Comparison of ENCODE assay signal across 8 cellular contexts in the genomic region with DNA sequence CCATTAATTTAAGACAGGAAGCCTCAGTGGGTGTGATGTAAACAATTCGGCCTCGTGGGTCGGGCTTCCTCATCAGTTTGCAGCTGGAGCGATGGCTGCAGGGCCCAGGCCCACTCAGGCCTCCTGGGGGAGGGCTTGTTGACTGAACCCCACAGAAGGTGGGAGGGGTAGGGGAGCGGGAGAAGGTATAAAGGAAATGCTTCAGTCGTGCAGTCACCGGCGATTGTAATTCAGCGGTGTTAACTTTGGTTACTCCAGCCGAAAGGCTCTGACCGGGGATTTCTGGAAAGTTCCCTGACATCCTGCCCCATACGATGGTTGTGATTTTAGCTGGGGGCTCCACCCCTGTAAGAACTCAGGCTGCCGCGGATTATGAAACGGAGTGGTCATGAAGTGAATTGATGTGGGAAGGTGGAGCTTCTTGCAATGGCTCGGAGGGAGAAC.
DNase-seq lines count a peak whose midpoint lies in the region; ATAC-seq lines count a peak whose summit lies in the region.

No MANE protein-coding gene starts in this region.

- peaks cover 2% of the 10 kb centered on the region for H3K36me3 Mint-ChIP-seq in central memory CD8-positive, alpha-beta T cell (ENCODE audit: insufficient read depth)

- peak; percentile 13 for DNase-seq in stimulated activated CD4-positive, alpha-beta T cell treated with anti-CD3 and anti-CD28 coated beads, Interleukin-15, amount 100 ng/mL, for 24 hours
- no peak for DNase-seq in stimulated activated CD4-positive, alpha-beta T cell treated with anti-CD3 and anti-CD28 coated beads, Interleukin-4, amount 100 ng/mL, for 24 hours
- no peak for DNase-seq in central memory CD8-positive, alpha-beta T cell (ENCODE audit: low spot score in 2 of 2)
- peak; percentile 80 for DNase-seq in kidney glomerular epithelial cell (lab: John Stamatoyannopoulos, UW)
- DNase-seq in cortex of kidney (lab: John Stamatoyannopoulos, UW), result no peak
- no peak for DNase-seq in effector CD8-positive, alpha-beta T cell (lab: John Stamatoyannopoulos, UW)
- no peak for DNase-seq in UCSD-AML1 (lab: John Stamatoyannopoulos, UW; ENCODE audit: unreplicated experiment)

- no peak for ATAC-seq in central memory CD8-positive, alpha-beta T cell (replicated peaks; ENCODE audit: extremely low read depth, poor library complexity, severe bottlenecking)

- H3K4me1 ChIP-seq in stomach smooth muscle (ENCODE audit: control insufficient read depth, insufficient read depth, low read length), result peaks cover 18% of the 10 kb centered on the region

- no peak overlapping the region for H3K27ac Mint-ChIP-seq in central memory CD8-positive, alpha-beta T cell (ENCODE audit: low read depth)

- peaks cover 47% of the 10 kb centered on the region for H3K27me3 Mint-ChIP-seq in central memory CD8-positive, alpha-beta T cell

- H3K9ac ChIP-seq in stomach smooth muscle (ENCODE audit: low read length in 2 of 2), result peak overlapping the region; percentile 42 to 73

- H3K4me3 Mint-ChIP-seq in central memory CD8-positive, alpha-beta T cell, result peak overlapping the region; percentile 37

- peaks cover 7% of the 10 kb centered on the region for H3K4me1 Mint-ChIP-seq in central memory CD8-positive, alpha-beta T cell

- H3K27ac ChIP-seq in stomach smooth muscle (ENCODE audit: low read length), result no peak overlapping the region

- H3K4me3 ChIP-seq in stomach smooth muscle (ENCODE audit: low read length in 2 of 2), result peak overlapping the region; percentile 72 to 89

- no peaks in the 10 kb centered on the region for H3K27me3 ChIP-seq in stomach smooth muscle (ENCODE audit: control insufficient read depth in 1 of 2, insufficient read depth in 2 of 2, low read length in 2 of 2)

- peaks cover 0 to 4% of the 10 kb centered on the region in 2 donors for H3K9me3 ChIP-seq in stomach smooth muscle (ENCODE audit: control insufficient read depth in 2 of 2, low read length in 2 of 2)

- H3K36me3 ChIP-seq in stomach smooth muscle (ENCODE audit: control insufficient read depth in 2 of 2, insufficient read depth in 2 of 2, low read length in 2 of 2), result peaks cover 0 to 2% of the 10 kb centered on the region in 2 donors

- H3K9me3 Mint-ChIP-seq in central memory CD8-positive, alpha-beta T cell, result peaks cover 7% of the 10 kb centered on the region

Comparison
In these comparisons a context has a peak if more than half of its experiments do, and no peak if none do; other contexts are left out.
1. DNase-seq: peak in stimulated activated CD4-positive, alpha-beta T cell treated with anti-CD3 and anti-CD28 coated beads, Interleukin-15, amount 100 ng/mL, for 24 hours (single experiment) and kidney glomerular epithelial cell (single experiment); none in stimulated activated CD4-positive, alpha-beta T cell treated with anti-CD3 and anti-CD28 coated beads, Interleukin-4, amount 100 ng/mL, for 24 hours (single experiment), central memory CD8-positive, alpha-beta T cell (0 of 2), cortex of kidney (single experiment), effector CD8-positive, alpha-beta T cell (single experiment) and UCSD-AML1 (single experiment).